ENCODE assay signal across 19 cellular contexts in genomic region chr11:3137486-3138177, GRCh38. TPM values are rescaled to one million over a fixed set of nuclear protein-coding genes. Genes with fewer than 3 reads are reported as not detected.
DNase-seq lines count a peak whose midpoint lies in the region; ATAC-seq and TF ChIP-seq lines count a peak whose summit lies in the region.
"Had no signal": no experiment of that assay in that cellular context is flagged by ENCODE, and none has a peak within 500 bp of the region (broad histone marks: within the 10 kb centered on the region; RNA-seq: fewer than 3 reads in every experiment).

No MANE protein-coding gene starts in this region.

- WGBS in sigmoid colon, 2 donors, result 69 to 89% methylated on average over 17 of the region's 17 CpGs

- H3K9me3 Mint-ChIP-seq in immature natural killer cell (no peaks in the 10 kb centered on the region), CD14-positive monocyte (peaks cover 0 to 2% (median 0%) of the 10 kb centered on the region in 7 donors)
- H3K9me3 Mint-ChIP-seq: activated naive CD4-positive, alpha-beta T cell treated with anti-CD3 and anti-CD28 coated beads, Interleukin-2, amount 50 U/mL, for 72 hours; brain; WTC11 had no signal

- H3K4me1 Mint-ChIP-seq in immature natural killer cell, result peaks cover 86 to 94% of the 10 kb centered on the region in 2 donors
- peaks cover 61% of the 10 kb centered on the region for H3K4me1 Mint-ChIP-seq in CD14-positive monocyte

- TF ChIP-seq CTCF in WERI-Rb-1 (IDR thresholded peaks at IDR 0.05; ENCODE audit: low read depth, low read length) (no peak), sigmoid colon (IDR thresholded peaks at IDR 0.05) (no peak), CD14-positive monocyte (IDR thresholded peaks at IDR 0.05) (no peak)

- no peaks in the 10 kb centered on the region for H3K9me3 ChIP-seq in KOPT-K1 (ENCODE audit: insufficient read depth, low read length, poor library complexity, severe bottlenecking)
- H3K9me3 ChIP-seq in WERI-Rb-1 (ENCODE audit: severe bottlenecking), result no peaks in the 10 kb centered on the region
- H3K9me3 ChIP-seq in sigmoid colon, result no peaks in the 10 kb centered on the region

- DNase-seq in WERI-Rb-1 (no peak), immature natural killer cell (peak; percentile 55 to 68 (median 67)), sigmoid colon (peak; percentile 57), CD14-positive monocyte (ENCODE audit: low spot score) (no peak), SW480 (ENCODE audit: low spot score) (no peak)
- DNase-seq: activated CD8-positive, alpha-beta memory T cell treated with anti-CD3 and anti-CD28 coated beads for 24 hours; foreskin melanocyte; NK-92 treated with Interleukin-12 subunit alpha and Interleukin-12 subunit beta, amount 100 ng/mL, for 24 hours; RPMI8226; stimulated activated CD4-positive, alpha-beta T cell treated with anti-CD3 and anti-CD28 coated beads, Interleukin-2, amount 100 ng/mL, for 48 hours; SW 1271 had no signal

- H3K4me3 ChIP-seq in WERI-Rb-1 (ENCODE audit: low read depth, low read length), result no peak overlapping the region
- no peak overlapping the region for H3K4me3 ChIP-seq in sigmoid colon

- H3K27ac Mint-ChIP-seq in immature natural killer cell (peak overlapping the region; percentile 84 to 97 (median 93)), CD14-positive monocyte (no peak overlapping the region)
- H3K27ac Mint-ChIP-seq: WTC11 had no signal

- no peak for ATAC-seq in HG03159 (IDR thresholded peaks at IDR 0.05; ENCODE audit: unreplicated experiment)
- ATAC-seq in GM19397 (IDR thresholded peaks at IDR 0.05; ENCODE audit: unreplicated experiment), result no peak
- ATAC-seq: activated naive CD4-positive, alpha-beta T cell treated with anti-CD3 and anti-CD28 coated beads, Interleukin-2, amount 50 U/mL, for 72 hours had no signal

- no peak for TF ChIP-seq EP300 in sigmoid colon (IDR thresholded peaks at IDR 0.05)

- no peaks in the 10 kb centered on the region for H3K27me3 ChIP-seq in WERI-Rb-1 (ENCODE audit: insufficient read depth, low read depth, severe bottlenecking)
- H3K27me3 ChIP-seq in sigmoid colon, result no peaks in the 10 kb centered on the region

- H3K27me3 Mint-ChIP-seq in immature natural killer cell (ENCODE audit: low read depth in 3 of 3) (peaks cover 9 to 21% (median 18%) of the 10 kb centered on the region in 3 donors), CD14-positive monocyte (ENCODE audit: low read depth in 3 of 3) (peaks cover 0 to 3% (median 2%) of the 10 kb centered on the region in 3 donors)
- H3K27me3 Mint-ChIP-seq: brain had no signal

- no peak for TF ChIP-seq POLR2A in sigmoid colon (IDR thresholded peaks at IDR 0.05)

- H3K27ac ChIP-seq in KOPT-K1 (ENCODE audit: low read depth, low read length, poor library complexity, severe bottlenecking) (peak overlapping the region; percentile 24), WERI-Rb-1 (peak overlapping the region; percentile 80), sigmoid colon (peak overlapping the region in 3 of 4 donors; percentile 42 to 58 (median 57))
- H3K27ac ChIP-seq: epithelial cell of prostate, KMS-11 had no signal

- H3K36me3 Mint-ChIP-seq in immature natural killer cell (peaks cover 0 to 6% (median 0%) of the 10 kb centered on the region in 3 donors), CD14-positive monocyte (peaks cover under 1 to 23% of the 10 kb centered on the region in 2 donors)
- H3K36me3 Mint-ChIP-seq: activated naive CD4-positive, alpha-beta T cell treated with anti-CD3 and anti-CD28 coated beads, Interleukin-2, amount 50 U/mL, for 72 hours; WTC11 had no signal

- peak overlapping the region; percentile 83 to 91 (median 85) for H3K4me3 Mint-ChIP-seq in immature natural killer cell
- no peak overlapping the region for H3K4me3 Mint-ChIP-seq in CD14-positive monocyte
- H3K4me3 Mint-ChIP-seq: brain, WTC11 had no signal

- peaks cover 0 to 63% (median 55%) of the 10 kb centered on the region in 4 donors for H3K4me1 ChIP-seq in sigmoid colon

- peaks cover 34% of the 10 kb centered on the region; the same call in 1 of the 2 replicates for H3K36me3 ChIP-seq in KOPT-K1 (ENCODE audit: insufficient read depth, low read length)
- no peaks in the 10 kb centered on the region for H3K36me3 ChIP-seq in WERI-Rb-1
- H3K36me3 ChIP-seq in sigmoid colon, result peaks cover 0 to 4% (median 0%) of the 10 kb centered on the region in 4 donors

- intact Hi-C loops in sigmoid colon (cut with DNase I) (no loop called here), CD14-positive monocyte (cut with micrococcal nuclease) (no loop called here)

RNA-seq across cellular contexts. Expression of gene OSBPL5, which starts 27.5 kb away (rescaled TPM):
- polyA plus RNA-seq in immature natural killer cell (10 to 100 TPM; 32.8 to 98.9 (median 33.3) TPM), sigmoid colon (10 to 100 TPM; 16.6 to 29.8 (median 18.6) TPM), CD14-positive monocyte (1 to 10 TPM; 3.1 to 6.8 TPM)
- 10 to 100 TPM; 28.1 to 69.2 (median 46.2) TPM for total RNA-seq in sigmoid colon

Comparison
In these comparisons a context has a peak if more than half of its experiments do, and no peak if none do; other contexts are left out.
1. H3K27ac ChIP-seq: peak in every context shown above with its lines; median percentile 80 in WERI-Rb-1; 57 in sigmoid colon; 24 in KOPT-K1.
2. DNase-seq: peak in immature natural killer cell (3 of 3) and sigmoid colon (single experiment); none in WERI-Rb-1 (single experiment), CD14-positive monocyte (single experiment) and SW480 (single experiment).
3. H3K27ac Mint-ChIP-seq: peak in immature natural killer cell (6 of 6); none in CD14-positive monocyte (0 of 7).
4. H3K4me3 Mint-ChIP-seq: peak in immature natural killer cell (5 of 5); none in CD14-positive monocyte (0 of 2).